Comparison of ENCODE assay signal across 8 cellular contexts in genomic region chrX:1391707-1392375, GRCh38. TPM values are rescaled to one million over a fixed set of nuclear protein-coding genes. Genes with fewer than 3 reads are reported as not detected.
A peak's percentile ranks its signal among the peaks of the same experiment; 100 is the strongest.
DNase-seq lines count a peak whose midpoint lies in the region; ATAC-seq lines count a peak whose summit lies in the region.

Gene SLC25A6, minus strand, starts transcription at chrX:1392113. Its CDS starts 104 bp downstream, at chrX:1392009.

- peak within 1 kb of the TSS; percentile 90 for H2BK120ac ChIP-seq in mesendoderm (ENCODE audit: low read depth, low read length)

- peaks cover 60% of the 10 kb centered on the region for H3K4me1 Mint-ChIP-seq in activated CD4-positive, alpha-beta T cell treated with anti-CD3 and anti-CD28 coated beads, Interleukin-2, amount 10 ng/mL, durations not matched to agents 7 days and 5 days

- no CpG with 5 or more reads among the region's 90 CpGs for WGBS in mesendoderm (ENCODE audit: extremely low coverage, insufficient coverage, low lambda C conversion rate)

- DNase-seq in AG08396 (ENCODE audit: low spot score) (peak; percentile 100), mesendoderm (peak; percentile 99), NCI-H526 treated with DMSO at 0.1 percent for 48 hours (lab: John Stamatoyannopoulos, UW) (no peak)
- DNase-seq in activated CD4-positive, alpha-beta T cell treated with anti-CD3 and anti-CD28 coated beads, Interleukin-2, amount 10 ng/mL, durations not matched to agents 7 days and 5 days: peak; percentile 99
- DNase-seq in effector CD4-positive, alpha-beta T cell: peak; percentile 98
- DNase-seq in stimulated activated CD8-positive, alpha-beta memory T cell treated with anti-CD3 and anti-CD28 coated beads, Interleukin-15, amount 100 ng/mL, for 4 hours (ENCODE audit: low read depth in 2 of 2): peak; percentile 98 to 99

- peak within 1 kb of the TSS; percentile 98 for H3K27ac ChIP-seq in mesendoderm (ENCODE audit: low read depth, low read length)

- CTCF ChIA-PET in activated CD4-positive, alpha-beta T cell treated with anti-CD3 and anti-CD28 coated beads, Interleukin-2, amount 10 ng/mL, durations not matched to agents 7 days and 5 days (lab: Charles Lee): no interaction called here

- peak within 1 kb of the TSS; percentile 88 for H2BK5ac ChIP-seq in mesendoderm (ENCODE audit: low read length)

- H3K79me1 ChIP-seq in mesendoderm (ENCODE audit: low read length): peaks cover 20% of the 10 kb centered on the region

- peak within 1 kb of the TSS; percentile 99 for H3K4ac ChIP-seq in mesendoderm (ENCODE audit: low read depth, low read length)

- no peak within 1 kb of the TSS for H4K5ac ChIP-seq in mesendoderm (ENCODE audit: low read length)

- H3K4me1 ChIP-seq in mesendoderm (ENCODE audit: control insufficient read depth, low read depth, low read length): peaks cover 2% of the 10 kb centered on the region

- peak within 1 kb of the TSS; percentile 29 for H4K8ac ChIP-seq in mesendoderm (ENCODE audit: low read depth, low read length)

- H3K18ac ChIP-seq in mesendoderm (ENCODE audit: low read length): peak within 1 kb of the TSS; percentile 97

- POLR2A ChIA-PET in activated CD4-positive, alpha-beta T cell treated with anti-CD3 and anti-CD28 coated beads, Interleukin-2, amount 10 ng/mL, durations not matched to agents 7 days and 5 days (lab: Charles Lee): no interaction called here

- H3K9me3 Mint-ChIP-seq in activated CD4-positive, alpha-beta T cell treated with anti-CD3 and anti-CD28 coated beads, Interleukin-2, amount 10 ng/mL, durations not matched to agents 7 days and 5 days: no peaks in the 10 kb centered on the region

- peaks cover 22% of the 10 kb centered on the region for H3K36me3 ChIP-seq in mesendoderm (ENCODE audit: control insufficient read depth, insufficient read depth, low read length)

- H3K4me2 ChIP-seq in mesendoderm (ENCODE audit: low read length): peak within 1 kb of the TSS; percentile 53

- H3K36me3 Mint-ChIP-seq in activated CD4-positive, alpha-beta T cell treated with anti-CD3 and anti-CD28 coated beads, Interleukin-2, amount 10 ng/mL, durations not matched to agents 7 days and 5 days (ENCODE audit: low read depth): peaks cover 59% of the 10 kb centered on the region

- peak within 1 kb of the TSS; percentile 95 for H3K27ac Mint-ChIP-seq in activated CD4-positive, alpha-beta T cell treated with anti-CD3 and anti-CD28 coated beads, Interleukin-2, amount 10 ng/mL, durations not matched to agents 7 days and 5 days

- H3K23ac ChIP-seq in mesendoderm (ENCODE audit: low read length): peak within 1 kb of the TSS; percentile 66

- peak within 1 kb of the TSS; percentile 89 for H3K4me3 Mint-ChIP-seq in activated CD4-positive, alpha-beta T cell treated with anti-CD3 and anti-CD28 coated beads, Interleukin-2, amount 10 ng/mL, durations not matched to agents 7 days and 5 days

- peak within 1 kb of the TSS; percentile 100 for H3K4me3 ChIP-seq in mesendoderm (ENCODE audit: low read length)

- H3K56ac ChIP-seq in mesendoderm (ENCODE audit: low read length): peak within 1 kb of the TSS; percentile 98

- peaks cover 62% of the 10 kb centered on the region for H3K79me2 ChIP-seq in mesendoderm (ENCODE audit: control insufficient read depth, insufficient read depth, low read length)

- ATAC-seq in GM19328 (IDR thresholded peaks at IDR 0.05; ENCODE audit: unreplicated experiment): peak; percentile 97
- ATAC-seq in HG03521 (IDR thresholded peaks at IDR 0.05; ENCODE audit: unreplicated experiment): peak; percentile 94

- peak within 1 kb of the TSS; percentile 70 for H2AK5ac ChIP-seq in mesendoderm (ENCODE audit: low read length)

- H3K27me3 Mint-ChIP-seq in activated CD4-positive, alpha-beta T cell treated with anti-CD3 and anti-CD28 coated beads, Interleukin-2, amount 10 ng/mL, durations not matched to agents 7 days and 5 days: no peaks in the 10 kb centered on the region

- no peaks in the 10 kb centered on the region for H3K27me3 ChIP-seq in mesendoderm (ENCODE audit: insufficient read depth, low read length, poor library complexity)

- H2BK15ac ChIP-seq in mesendoderm (replicated peaks; ENCODE audit: low read depth): no peak within 1 kb of the TSS

- peak within 1 kb of the TSS; percentile 100 for H3K9ac ChIP-seq in mesendoderm (ENCODE audit: low read length)

RNA-seq across cellular contexts. Expression of gene SLC25A6, which starts in this region (rescaled TPM):
- 100 to 1,000 TPM; 259 to 261 TPM for total RNA-seq in activated CD4-positive, alpha-beta T cell treated with anti-CD3 and anti-CD28 coated beads, Interleukin-2, amount 10 ng/mL, durations not matched to agents 7 days and 5 days
- polyA plus RNA-seq in mesendoderm (2013, experiment 1 of 2): 429 TPM
- polyA plus RNA-seq in mesendoderm (2013, experiment 2 of 2): 423 TPM
